17 cellular contexts compared by ENCODE assay signal in the genomic region with DNA sequence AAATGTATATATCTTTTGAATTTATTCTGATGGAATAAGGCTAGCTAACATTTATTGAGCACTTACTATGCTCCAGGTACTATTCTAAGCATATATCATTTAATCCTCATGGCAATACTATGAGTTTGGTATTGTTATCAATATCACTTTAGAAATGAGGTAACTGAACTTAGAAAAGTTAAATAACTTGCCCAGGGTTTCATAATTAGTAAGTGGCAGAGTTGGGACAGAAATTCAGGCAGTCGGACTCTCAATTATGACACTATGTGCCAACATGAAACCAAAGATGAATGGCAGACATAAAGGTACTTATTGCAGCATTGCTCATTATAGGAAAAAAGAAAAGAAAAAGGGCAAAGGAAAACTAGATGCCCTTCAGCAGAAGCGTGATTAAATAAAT.
"Had no signal": no experiment of that assay in that cellular context is flagged by ENCODE, and none has a peak within 500 bp of the region (broad histone marks: within the 10 kb centered on the region; RNA-seq: fewer than 3 reads in every experiment).

No MANE protein-coding gene starts in this region.

- ATAC-seq: natural killer cell had no signal

- H3K9me3 Mint-ChIP-seq: activated naive CD8-positive, alpha-beta T cell treated with anti-CD3 and anti-CD28 coated beads, Interleukin-2, amount 10 ng/mL, durations not matched to agents 7 days and 5 days; activated T-cell treated with anti-CD3 and anti-CD28 coated beads, Interleukin-2, amount 50 U/mL, for 24 hours; natural killer cell had no signal

- H3K4me3 Mint-ChIP-seq: activated naive CD8-positive, alpha-beta T cell treated with anti-CD3 and anti-CD28 coated beads, Interleukin-2, amount 10 ng/mL, durations not matched to agents 7 days and 5 days; activated T-cell treated with anti-CD3 and anti-CD28 coated beads, Interleukin-2, amount 50 U/mL, for 24 hours; natural killer cell had no signal

- H3K27ac Mint-ChIP-seq: activated naive CD8-positive, alpha-beta T cell treated with anti-CD3 and anti-CD28 coated beads, Interleukin-2, amount 10 ng/mL, durations not matched to agents 7 days and 5 days; activated T-cell treated with anti-CD3 and anti-CD28 coated beads, Interleukin-2, amount 50 U/mL, for 24 hours had no signal

- DNase-seq: activated CD4-positive, alpha-beta T cell treated with anti-CD3 and anti-CD28 coated beads, Interleukin-2, amount 50 U/mL, for 4 hours; activated gamma-delta T cell; activated naive CD8-positive, alpha-beta T cell treated with anti-CD3 and anti-CD28 coated beads, Interleukin-2, amount 10 ng/mL, durations not matched to agents 7 days and 5 days; activated T-cell treated with anti-CD3 and anti-CD28 coated beads, Interleukin-2, amount 50 U/mL, for 24 hours; aorta; cerebellar nuclear complex; effector CD8-positive, alpha-beta T cell; esophagus squamous epithelium; hypothalamus; kidney; left ventricle myocardium inferior; natural killer cell; sigmoid colon; spleen; transverse colon had no signal

- H3K36me3 Mint-ChIP-seq: natural killer cell had no signal

- H3K4me3 ChIP-seq: breast epithelium, esophagus squamous epithelium, left ventricle myocardium inferior, sigmoid colon, spleen, transverse colon, vagina had no signal
